In genomic region chr6:116060572-116061283, GRCh38 we compare ENCODE assay signal across 8 cellular contexts. TPM values are rescaled to one million over a fixed set of nuclear protein-coding genes. Genes with fewer than 3 reads are reported as not detected.
DNase-seq lines count a peak whose midpoint lies in the region; TF ChIP-seq lines count a peak whose summit lies in the region.

TSS of gene FRK (minus strand) at chr6:116060891. CDS start at chr6:116060311, 580 bp downstream.

- no peaks in the 10 kb centered on the region for H3K36me3 Mint-ChIP-seq in activated CD4-positive, alpha-beta T cell treated with anti-CD3 and anti-CD28 coated beads, Interleukin-2, amount 10 ng/mL, durations not matched to agents 7 days and 5 days (ENCODE audit: low read depth)

- TF ChIP-seq CTCF in GM12872 (IDR thresholded peaks at IDR 0.05; ENCODE audit: insufficient read depth, low read depth, low read length) (0 out of 3 replicates have a peak, but pooled peaks have one; percentile 23), epithelial cell of proximal tubule (conservative IDR thresholded peaks at IDR 0.05; ENCODE audit: low read depth, low read length) (peak; percentile 44)

- POLR2A ChIA-PET in activated CD4-positive, alpha-beta T cell treated with anti-CD3 and anti-CD28 coated beads, Interleukin-2, amount 10 ng/mL, durations not matched to agents 7 days and 5 days (lab: Charles Lee): no interaction called here

- peak; percentile 63 for DNase-seq in NCI-H2107 treated with DMSO at 0.1 percent for 48 hours (lab: John Stamatoyannopoulos, UW; ENCODE audit: unreplicated experiment)
- DNase-seq in epithelial cell of proximal tubule (ENCODE audit: low read depth): peak; percentile 83
- peak; percentile 29 for DNase-seq in pons (ENCODE audit: low spot score)
- DNase-seq in HuH-7.5 (ENCODE audit: low spot score): no peak
- DNase-seq in NCI-H187 treated with DMSO at 0.1 percent for 48 hours (lab: John Stamatoyannopoulos, UW): no peak
- DNase-seq in activated CD4-positive, alpha-beta T cell treated with anti-CD3 and anti-CD28 coated beads, Interleukin-2, amount 10 ng/mL, durations not matched to agents 7 days and 5 days: no peak
- no peak for DNase-seq in epidermal melanocyte (ENCODE audit: insufficient read length, low spot score)

- H3K9me3 Mint-ChIP-seq in activated CD4-positive, alpha-beta T cell treated with anti-CD3 and anti-CD28 coated beads, Interleukin-2, amount 10 ng/mL, durations not matched to agents 7 days and 5 days: no peaks in the 10 kb centered on the region

- CTCF ChIA-PET in activated CD4-positive, alpha-beta T cell treated with anti-CD3 and anti-CD28 coated beads, Interleukin-2, amount 10 ng/mL, durations not matched to agents 7 days and 5 days (lab: Charles Lee): no interaction called here

- no peaks in the 10 kb centered on the region for H3K4me1 Mint-ChIP-seq in activated CD4-positive, alpha-beta T cell treated with anti-CD3 and anti-CD28 coated beads, Interleukin-2, amount 10 ng/mL, durations not matched to agents 7 days and 5 days

- H3K27me3 Mint-ChIP-seq in activated CD4-positive, alpha-beta T cell treated with anti-CD3 and anti-CD28 coated beads, Interleukin-2, amount 10 ng/mL, durations not matched to agents 7 days and 5 days: peaks cover 9% of the 10 kb centered on the region

- H3K4me3 Mint-ChIP-seq in activated CD4-positive, alpha-beta T cell treated with anti-CD3 and anti-CD28 coated beads, Interleukin-2, amount 10 ng/mL, durations not matched to agents 7 days and 5 days: no peak within 1 kb of the TSS

- H3K4me3 ChIP-seq in epithelial cell of proximal tubule (ENCODE audit: low read depth, low read length): peak within 1 kb of the TSS; percentile 74

- H3K27ac Mint-ChIP-seq in activated CD4-positive, alpha-beta T cell treated with anti-CD3 and anti-CD28 coated beads, Interleukin-2, amount 10 ng/mL, durations not matched to agents 7 days and 5 days: no peak within 1 kb of the TSS

RNA-seq across cellular contexts. Expression of gene FRK, which starts in this region (rescaled TPM):
- 2.0 and 8.1 TPM in 2 replicates for total RNA-seq in epithelial cell of proximal tubule
- under 1 TPM; 0.02 TPM for total RNA-seq in activated CD4-positive, alpha-beta T cell treated with anti-CD3 and anti-CD28 coated beads, Interleukin-2, amount 10 ng/mL, durations not matched to agents 7 days and 5 days

Comparison
In these comparisons a context has a peak if more than half of its experiments do, and no peak if none do; other contexts are left out.
1. DNase-seq: peak in NCI-H2107 treated with DMSO at 0.1 percent for 48 hours (single experiment), epithelial cell of proximal tubule (single experiment) and pons (single experiment); none in HuH-7.5 (single experiment), NCI-H187 treated with DMSO at 0.1 percent for 48 hours (single experiment), activated CD4-positive, alpha-beta T cell treated with anti-CD3 and anti-CD28 coated beads, Interleukin-2, amount 10 ng/mL, durations not matched to agents 7 days and 5 days (single experiment) and epidermal melanocyte (single experiment).